8 cellular contexts compared by ENCODE assay signal in the genomic region with DNA sequence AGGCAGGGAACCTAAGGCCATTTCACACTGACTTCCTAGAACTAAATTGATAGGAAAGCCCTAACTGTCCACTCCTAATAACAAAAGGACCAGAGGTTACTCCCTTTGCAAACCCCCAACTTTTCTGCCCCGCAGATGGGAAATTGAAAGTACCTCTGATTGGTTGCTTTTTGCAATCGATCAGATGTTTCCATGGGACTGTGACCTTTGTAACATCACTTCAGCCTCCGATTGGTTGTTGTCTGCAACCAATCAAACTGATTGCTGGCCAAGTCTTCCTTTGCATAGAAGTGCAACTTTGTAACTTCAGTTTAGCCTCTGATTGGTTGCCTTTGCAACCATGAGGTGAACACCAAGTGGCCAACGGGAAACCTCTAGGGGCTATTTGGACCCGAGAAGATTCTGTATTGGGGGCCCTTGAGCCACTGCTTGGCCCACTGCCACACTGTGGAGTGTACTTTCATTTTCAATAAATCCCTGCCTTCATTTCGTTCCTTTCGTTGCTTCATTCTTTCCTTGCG.
DNase-seq lines count a peak whose midpoint lies in the region; ATAC-seq and TF ChIP-seq lines count a peak whose summit lies in the region.

No MANE protein-coding gene starts in this region.

- H3K4me3 ChIP-seq in choroid plexus epithelial cell (ENCODE audit: low read depth, low read length) (no peak overlapping the region), parathyroid adenoma (ENCODE audit: low read depth, low read length) (no peak overlapping the region)

- H3K4me2 ChIP-seq in parathyroid adenoma (ENCODE audit: low read length): no peak overlapping the region

- no peak overlapping the region for H3K27ac ChIP-seq in parathyroid adenoma

- no peaks in the 10 kb centered on the region for H3K9me3 ChIP-seq in parathyroid adenoma (ENCODE audit: control insufficient read depth, low read length)

- DNase-seq in ELF-1 (ENCODE audit: low read depth, low spot score) (peak; percentile 59), NCI-H2081 treated with DMSO at 0.1 percent for 48 hours (lab: John Stamatoyannopoulos, UW) (peak; percentile 36), choroid plexus epithelial cell (ENCODE audit: low read depth) (peak; percentile 36), SKM-1 treated with dmso at 0.1 percent for 144 hours (lab: John Stamatoyannopoulos, UW; ENCODE audit: unreplicated experiment) (no peak), KBM-7 (no peak)

- H3K9ac ChIP-seq in parathyroid adenoma: no peak overlapping the region

- TF ChIP-seq CTCF in choroid plexus epithelial cell (conservative IDR thresholded peaks at IDR 0.05; ENCODE audit: low read depth, low read length): no peak
- no peak for TF ChIP-seq CTCF in parathyroid adenoma (IDR thresholded peaks at IDR 0.05)

- no peaks in the 10 kb centered on the region for H3K27me3 ChIP-seq in parathyroid adenoma (ENCODE audit: control insufficient read depth, insufficient read depth, low read length)

- H2AFZ ChIP-seq in parathyroid adenoma: peak overlapping the region; percentile 72

- H3K36me3 ChIP-seq in parathyroid adenoma (ENCODE audit: control insufficient read depth, insufficient read depth, low read length): no peaks in the 10 kb centered on the region

- no peaks in the 10 kb centered on the region for H3K4me1 ChIP-seq in parathyroid adenoma

- ATAC-seq in HG02973 (IDR thresholded peaks at IDR 0.05; ENCODE audit: unreplicated experiment) (no peak), HG03025 (IDR thresholded peaks at IDR 0.05; ENCODE audit: low FRiP score, unreplicated experiment) (no peak)

- in situ Hi-C loops in KBM-7 (cut with MboI; ENCODE audit: low pct_unique_long_range_greater_than_20kb, low sequenced_read_pairs): no loop called here

- H3K79me2 ChIP-seq in parathyroid adenoma: no peaks in the 10 kb centered on the region

Comparison
In these comparisons a context has a peak if more than half of its experiments do, and no peak if none do; other contexts are left out.
1. DNase-seq: peak in ELF-1 (single experiment), NCI-H2081 treated with DMSO at 0.1 percent for 48 hours (single experiment) and choroid plexus epithelial cell (single experiment); none in SKM-1 treated with dmso at 0.1 percent for 144 hours (single experiment) and KBM-7 (single experiment).